Comparison of ENCODE assay signal across 20 cellular contexts in genomic region chr7:148717266-148717793, GRCh38.
"Had no signal": no experiment of that assay in that cellular context is flagged by ENCODE, and none has a peak within 500 bp of the region (broad histone marks: within the 10 kb centered on the region; RNA-seq: fewer than 3 reads in every experiment).

No MANE protein-coding gene starts in this region.

- H3K9me3 Mint-ChIP-seq: dendritic cell treated with granulocyte-macrophage colony-stimulating factor and Interleukin-4, amounts not matched to agents 40 ng/mL and 50 ng/mL, for 4 days had no signal

- H3K4me3 ChIP-seq: cardiac muscle cell, right atrium auricular region, skin epidermis, stomach, upper lobe of right lung had no signal

- H3K27me3 ChIP-seq: cardiac muscle cell, right atrium auricular region, stomach, upper lobe of right lung had no signal

- H3K9me3 ChIP-seq: right atrium auricular region, stomach, upper lobe of right lung had no signal

- H3K27me3 Mint-ChIP-seq: dendritic cell treated with granulocyte-macrophage colony-stimulating factor and Interleukin-4, amounts not matched to agents 40 ng/mL and 50 ng/mL, for 4 days had no signal

- H3K36me3 ChIP-seq: cardiac muscle cell, right atrium auricular region, stomach, upper lobe of right lung had no signal

- ATAC-seq: activated CD4-positive, CD25-positive, alpha-beta regulatory T cell treated with anti-CD3 and anti-CD28 coated beads, Interleukin-2, amount 50 U/mL, for 24 hours; upper lobe of right lung had no signal

- DNase-seq: activated CD4-positive, alpha-beta T cell treated with anti-CD3 and anti-CD28 coated beads, Interleukin-2, amount 50 U/mL, for 1 hour; activated CD8-positive, alpha-beta memory T cell treated with anti-CD3 and anti-CD28 coated beads, Interleukin-2, amount 50 U/mL, for 4 hours; activated effector memory CD4-positive, alpha-beta T cell treated with Interleukin-2 at 50 U/mL for 16 hours; activated naive CD4-positive, alpha-beta T cell treated with anti-CD3 and anti-CD28 coated beads, Interleukin-2, amount 50 U/mL, for 16 hours; activated T-cell treated with anti-CD3 and anti-CD28 coated beads, Interleukin-2, amount 50 U/mL, for 48 hours; amniotic stem cell; effector CD8-positive, alpha-beta T cell; hippocampal formation; islet precursor cell; stimulated activated CD4-positive, alpha-beta T cell treated with anti-CD3 and anti-CD28 coated beads, Interleukin-15, amount 100 ng/mL, for 24 hours; stimulated activated CD4-positive, alpha-beta T cell treated with anti-CD3 and anti-CD28 coated beads, Interleukin-2, amount 100 ng/mL, for 48 hours; stomach; upper lobe of right lung had no signal

- H3K27ac ChIP-seq: cardiac muscle cell, right atrium auricular region, skin epidermis, stomach, upper lobe of right lung had no signal

- H3K27ac Mint-ChIP-seq: dendritic cell treated with granulocyte-macrophage colony-stimulating factor and Interleukin-4, amounts not matched to agents 40 ng/mL and 50 ng/mL, for 4 days; T-helper 1 cell treated with Interleukin-12 subunit alpha and Interleukin-12 subunit beta and Interleukin-4 antibody, amounts not matched to agents 30 μg/mL and 1 μg/mL, for 36 hours had no signal

- H3K4me3 Mint-ChIP-seq: dendritic cell treated with granulocyte-macrophage colony-stimulating factor and Interleukin-4, amounts not matched to agents 40 ng/mL and 50 ng/mL, for 4 days; neural crest cell; T-helper 1 cell treated with Interleukin-12 subunit alpha and Interleukin-12 subunit beta and Interleukin-4 antibody, amounts not matched to agents 30 μg/mL and 1 μg/mL, for 36 hours had no signal
